Comparison of ENCODE assay signal across 25 cellular contexts in the genomic region with DNA sequence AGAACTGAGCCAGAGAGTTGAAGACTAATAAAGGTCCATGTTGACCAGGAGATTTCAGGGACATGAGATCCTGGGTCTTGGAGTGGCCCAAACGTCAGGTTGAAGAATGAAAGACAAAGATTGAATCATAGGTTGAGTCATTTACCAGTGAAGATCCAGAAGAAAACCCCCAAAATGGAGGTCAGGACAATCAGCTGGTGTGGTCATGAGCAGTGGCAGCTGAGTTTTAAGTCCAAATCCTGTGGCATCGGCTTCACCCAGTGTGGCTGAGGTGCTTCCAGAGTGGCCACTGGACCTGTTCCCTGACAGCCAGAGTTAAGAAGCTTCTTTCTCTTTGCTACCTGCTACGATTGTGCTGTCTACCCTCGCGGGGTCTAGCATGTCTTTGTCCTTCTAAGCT.
"Had no signal": no experiment of that assay in that cellular context is flagged by ENCODE, and none has a peak within 500 bp of the region (broad histone marks: within the 10 kb centered on the region; RNA-seq: fewer than 3 reads in every experiment).

No MANE protein-coding gene starts in this region.

- H3K4me2 ChIP-seq: hepatocyte had no signal

- H3K27ac Mint-ChIP-seq: memory B cell; natural killer cell; stimulated activated naive CD8-positive, alpha-beta T cell treated with anti-CD3 and anti-CD28 coated beads, Interleukin-15, amount 100 ng/mL, for 72 hours had no signal

- H2AFZ ChIP-seq: hepatocyte had no signal

- ATAC-seq: esophagus mucosa; gastrocnemius medialis; heart left ventricle; left colon; lower lobe of right lung; natural killer cell; pancreas; right lobe of liver; stimulated activated naive CD8-positive, alpha-beta T cell treated with anti-CD3 and anti-CD28 coated beads, Interleukin-15, amount 100 ng/mL, for 72 hours had no signal

- H3K27me3 ChIP-seq: gastrocnemius medialis, heart left ventricle, hepatocyte, pancreas, right lobe of liver, suprapubic skin, transverse colon had no signal

- DNase-seq: cerebellar nuclear complex; dorsolateral prefrontal cortex; effector CD4-positive, alpha-beta T cell; foreskin fibroblast; gastrocnemius medialis; heart left ventricle; kidney glomerular epithelial cell; left colon; left ventricle myocardium inferior; lower lobe of right lung; natural killer cell; occipital lobe; pancreas; right lobe of liver; small intestine; stimulated activated CD4-positive, alpha-beta T cell treated with anti-CD3 and anti-CD28 coated beads, Interleukin-15, amount 100 ng/mL, for 24 hours; stimulated activated CD4-positive, alpha-beta T cell treated with anti-CD3 and anti-CD28 coated beads, Interleukin-2, amount 100 ng/mL, for 48 hours; stimulated activated naive CD4-positive, alpha-beta T cell; stimulated activated naive CD8-positive, alpha-beta T cell treated with anti-CD3 and anti-CD28 coated beads, Interleukin-15, amount 100 ng/mL, for 72 hours; transverse colon had no signal

- H3K36me3 ChIP-seq: gastrocnemius medialis, heart left ventricle, left ventricle myocardium inferior, lower lobe of right lung, pancreas, right lobe of liver, suprapubic skin, transverse colon had no signal

- H3K27ac ChIP-seq: dorsolateral prefrontal cortex, epithelial cell of prostate, gastrocnemius medialis, heart left ventricle, hepatocyte, left ventricle myocardium inferior, lower lobe of right lung, pancreas, right lobe of liver, suprapubic skin, transverse colon had no signal

- H3K4me1 Mint-ChIP-seq: memory B cell; natural killer cell; stimulated activated naive CD8-positive, alpha-beta T cell treated with anti-CD3 and anti-CD28 coated beads, Interleukin-15, amount 100 ng/mL, for 72 hours had no signal

- H3K9me3 ChIP-seq: gastrocnemius medialis, heart left ventricle, left ventricle myocardium inferior, lower lobe of right lung, pancreas, right lobe of liver, suprapubic skin, transverse colon had no signal

- H3K4me3 Mint-ChIP-seq: memory B cell; natural killer cell; stimulated activated naive CD8-positive, alpha-beta T cell treated with anti-CD3 and anti-CD28 coated beads, Interleukin-15, amount 100 ng/mL, for 72 hours had no signal

- H3K27me3 Mint-ChIP-seq: stimulated activated naive CD8-positive, alpha-beta T cell treated with anti-CD3 and anti-CD28 coated beads, Interleukin-15, amount 100 ng/mL, for 72 hours had no signal

- H3K4me1 ChIP-seq: gastrocnemius medialis, heart left ventricle, left ventricle myocardium inferior, lower lobe of right lung, pancreas, right lobe of liver, transverse colon had no signal

- H3K4me3 ChIP-seq: dorsolateral prefrontal cortex, gastrocnemius medialis, heart left ventricle, hepatocyte, left ventricle myocardium inferior, lower lobe of right lung, pancreas, right lobe of liver, suprapubic skin, transverse colon had no signal

- H3K9me3 Mint-ChIP-seq: memory B cell; natural killer cell; stimulated activated naive CD8-positive, alpha-beta T cell treated with anti-CD3 and anti-CD28 coated beads, Interleukin-15, amount 100 ng/mL, for 72 hours had no signal

- H3K36me3 Mint-ChIP-seq: memory B cell, natural killer cell had no signal

- H3K79me2 ChIP-seq: hepatocyte had no signal
